1 cellular context compared by ENCODE assay signal in genomic region chr17:55441544-55441943, GRCh38.
TF ChIP-seq lines count a peak whose summit lies in the region.

No MANE protein-coding gene starts in this region.

TF ChIP-seq in IMR-90, 13 proteins besides CTCF, POLR2A, EP300 and RAD21:
- TF ChIP-seq CHD1 (IDR thresholded peaks at IDR 0.05; ENCODE audit: low read depth, low read length), result no peak
- TF ChIP-seq NFE2L2 (IDR thresholded peaks at IDR 0.05; ENCODE audit: low read depth, low read length), result no peak
- no peak for TF ChIP-seq CEBPB (IDR thresholded peaks at IDR 0.05; ENCODE audit: low read depth, low read length)
- TF ChIP-seq RCOR1 (IDR thresholded peaks at IDR 0.05; ENCODE audit: insufficient replicate concordance, low read length), result no peak
- TF ChIP-seq RFX5 (IDR thresholded peaks at IDR 0.05; ENCODE audit: low read depth, low read length), result no peak
- TF ChIP-seq SMC3 (IDR thresholded peaks at IDR 0.05; ENCODE audit: low read depth, low read length), result no peak
- no peak for TF ChIP-seq MXI1 (IDR thresholded peaks at IDR 0.05; ENCODE audit: borderline replicate concordance, low read depth, low read length)
- no peak for TF ChIP-seq MAFK (IDR thresholded peaks at IDR 0.05; ENCODE audit: low read depth, low read length)
- TF ChIP-seq ELK1 (IDR thresholded peaks at IDR 0.05; ENCODE audit: borderline replicate concordance, low read depth, low read length), result no peak
TF ChIP-seq in IMR-90: peak in this region for 0.
